In genomic region chr11:132846080-132846479, GRCh38 we compare ENCODE assay signal across 25 cellular contexts.
A peak's percentile ranks its signal among the peaks of the same experiment; 100 is the strongest.
DNase-seq lines count a peak whose midpoint lies in the region; FAIRE-seq and TF ChIP-seq lines count a peak whose summit lies in the region.
"Had no signal": no experiment of that assay in that cellular context is flagged by ENCODE, and none has a peak within 500 bp of the region (broad histone marks: within the 10 kb centered on the region; RNA-seq: fewer than 3 reads in every experiment).

No MANE protein-coding gene starts in this region.

- POLR2A ChIA-PET in H1 (lab: Charles Lee; ENCODE audit: partially characterized antibody): interaction anchor here (1.0 kb wide), 1 partner anchor 9 kb away, joined by 3 read pairs; no protein-coding TSS in a partner anchor
- POLR2A ChIA-PET in activated CD4-positive, alpha-beta memory T cell treated with anti-CD3 and anti-CD28 coated beads, Interleukin-2, amount 10 ng/mL, durations not matched to agents 7 days and 5 days (lab: Charles Lee): no interaction called here

- DNase-seq in DMS53 (lab: John Stamatoyannopoulos, UW): peak; percentile 14
- DNase-seq in DMS53 treated with DMSO at 0.1 percent for 48 hours (lab: John Stamatoyannopoulos, UW; ENCODE audit: unreplicated experiment): no peak
- peak; percentile 7 for DNase-seq in NB4 (ENCODE audit: low read depth)
- no peak for DNase-seq in H1 (ENCODE audit: low read depth in 1 of 2, low spot score in 2 of 2)
- no peak for DNase-seq in osteoblast (ENCODE audit: insufficient read length, low spot score, missing footprints)
- DNase-seq in esophagus muscularis mucosa (ENCODE audit: extremely low spot score): no peak
- no peak for DNase-seq in activated CD4-positive, alpha-beta memory T cell treated with anti-CD3 and anti-CD28 coated beads, Interleukin-2, amount 10 ng/mL, durations not matched to agents 7 days and 5 days
- DNase-seq in T-helper 9 cell: no peak
- DNase-seq: ACHN; BE2C; CD4-positive, CD25-positive, alpha-beta regulatory T cell; DMS153; GOT3; Kasumi-1; NCI-H1105 treated with DMSO at 0.1 percent for 48 hours; NCI-H146; NCI-H1930; NCI-H446; NCI-H524 treated with DMSO at 0.1 percent for 48 hours; Peyer's patch; SHP77 treated with DMSO at 0.1 percent for 48 hours had no signal

- H4K8ac ChIP-seq in H1 (ENCODE audit: extremely low read depth, insufficient read depth, low read length): no peak overlapping the region

- H3K27me3 ChIP-seq in H1 (replicated peaks in 1 of 4; ENCODE audit: control insufficient read depth in 3 of 4, extremely low read depth in 1 of 4, insufficient read depth in 3 of 4, low read length in 3 of 4): no peaks in the 10 kb centered on the region
- H3K27me3 ChIP-seq in osteoblast (ENCODE audit: insufficient read depth, low read length): no peaks in the 10 kb centered on the region
- H3K27me3 ChIP-seq in esophagus muscularis mucosa: no peaks in the 10 kb centered on the region
- H3K27me3 ChIP-seq: BE2C, Peyer's patch had no signal

- H3K23ac ChIP-seq in H1 (ENCODE audit: insufficient read length): no peak overlapping the region

- no peak overlapping the region for H3K27ac Mint-ChIP-seq in activated CD4-positive, alpha-beta memory T cell treated with anti-CD3 and anti-CD28 coated beads, Interleukin-2, amount 10 ng/mL, durations not matched to agents 7 days and 5 days
- H3K27ac Mint-ChIP-seq: CD4-positive, CD25-positive, alpha-beta regulatory T cell had no signal

- TF ChIP-seq RAD21 in H1 (IDR thresholded peaks at IDR 0.05 in 1 of 2, conservative IDR thresholded peaks at IDR 0.05 in 1 of 2; ENCODE audit: low read depth in 2 of 2, low read length in 2 of 2): peak; percentile 46 to 64

- no peak overlapping the region for H3K4me3 Mint-ChIP-seq in activated CD4-positive, alpha-beta memory T cell treated with anti-CD3 and anti-CD28 coated beads, Interleukin-2, amount 10 ng/mL, durations not matched to agents 7 days and 5 days
- H3K4me3 Mint-ChIP-seq: CD4-positive, CD25-positive, alpha-beta regulatory T cell had no signal

- H4K5ac ChIP-seq in H1 (ENCODE audit: insufficient read length, low read depth, low read length): no peak overlapping the region

- CTCF ChIA-PET in H1 (lab: Charles Lee; ENCODE audit: partially characterized antibody): interaction anchor here (1.0 to 2.4 kb wide), 3 partner anchors 11 to 95 kb away, joined by 3 to 13 read pairs (median 3); no protein-coding TSS in a partner anchor
- CTCF ChIA-PET in activated CD4-positive, alpha-beta memory T cell treated with anti-CD3 and anti-CD28 coated beads, Interleukin-2, amount 10 ng/mL, durations not matched to agents 7 days and 5 days (lab: Charles Lee): no interaction called here

- H3K9me3 Mint-ChIP-seq in activated CD4-positive, alpha-beta memory T cell treated with anti-CD3 and anti-CD28 coated beads, Interleukin-2, amount 10 ng/mL, durations not matched to agents 7 days and 5 days: peaks cover 2% of the 10 kb centered on the region

- H3K18ac ChIP-seq in H1 (ENCODE audit: extremely low read depth, low read length): no peak overlapping the region

- H3K9ac ChIP-seq in H1 (replicated peaks in 1 of 4; ENCODE audit: extremely low read depth in 1 of 4, low read depth in 3 of 4, low read length in 3 of 4): no peak overlapping the region

- no peak overlapping the region for H3K14ac ChIP-seq in H1 (ENCODE audit: insufficient read length)

- no peaks in the 10 kb centered on the region for H3K36me3 Mint-ChIP-seq in activated CD4-positive, alpha-beta memory T cell treated with anti-CD3 and anti-CD28 coated beads, Interleukin-2, amount 10 ng/mL, durations not matched to agents 7 days and 5 days (ENCODE audit: low read depth)
- H3K36me3 Mint-ChIP-seq: CD4-positive, CD25-positive, alpha-beta regulatory T cell had no signal

- H3K79me1 ChIP-seq in H1 (ENCODE audit: low read depth, low read length): no peaks in the 10 kb centered on the region

- no peak overlapping the region for H2BK5ac ChIP-seq in H1 (ENCODE audit: low read depth, low read length)

- H2BK120ac ChIP-seq in H1 (replicated peaks; ENCODE audit: low read depth, low read length): no peak overlapping the region

- no peak overlapping the region for H3K4ac ChIP-seq in H1 (replicated peaks; ENCODE audit: insufficient read length, low read depth, low read length)

- FAIRE-seq in H1 (lab: Jason Lieb, UNC): no peak
- FAIRE-seq: G401.6, HTR-8/SVneo, K562 had no signal

- H3K4me1 Mint-ChIP-seq in activated CD4-positive, alpha-beta memory T cell treated with anti-CD3 and anti-CD28 coated beads, Interleukin-2, amount 10 ng/mL, durations not matched to agents 7 days and 5 days: no peaks in the 10 kb centered on the region
- H3K4me1 Mint-ChIP-seq: CD4-positive, CD25-positive, alpha-beta regulatory T cell had no signal

- peaks cover 0 to 5% (median 0%) of the 10 kb centered on the region in 4 experiments; a peak in 4 of 7 replicates for H3K4me1 ChIP-seq in H1 (replicated peaks in 1 of 4; ENCODE audit: control insufficient read depth in 3 of 4, insufficient read depth in 4 of 4, low read length in 3 of 4)
- H3K4me1 ChIP-seq in osteoblast (ENCODE audit: insufficient read depth, low read length): peaks cover 14% of the 10 kb centered on the region
- no peaks in the 10 kb centered on the region for H3K4me1 ChIP-seq in esophagus muscularis mucosa
- H3K4me1 ChIP-seq: BE2C, Peyer's patch had no signal

- H3K4me3 ChIP-seq in NB4 (ENCODE audit: low read depth, low read length): no peak overlapping the region
- H3K4me3 ChIP-seq in H1 (ENCODE audit: extremely low read depth in 1 of 4, insufficient read depth in 2 of 4, low read depth in 3 of 4, low read length in 4 of 4): no peak overlapping the region
- H3K4me3 ChIP-seq in osteoblast (ENCODE audit: insufficient read depth, low read length): no peak overlapping the region
- no peak overlapping the region for H3K4me3 ChIP-seq in esophagus muscularis mucosa
- H3K4me3 ChIP-seq: K562, Peyer's patch had no signal

- H2AK5ac ChIP-seq in H1 (ENCODE audit: low read depth, low read length): no peak overlapping the region

- no peak overlapping the region for H2BK20ac ChIP-seq in H1 (ENCODE audit: low read length)

- no peak overlapping the region for H3K27ac ChIP-seq in H1 (ENCODE audit: low read depth, low read length)
- peak overlapping the region; percentile 47 for H3K27ac ChIP-seq in osteoblast (ENCODE audit: low read depth, low read length)
- H3K27ac ChIP-seq in esophagus muscularis mucosa (replicated peaks in 1 of 4): no peak overlapping the region
- H3K27ac ChIP-seq: 22Rv1, Peyer's patch had no signal

- H3K23me2 ChIP-seq in H1 (ENCODE audit: low read depth, low read length): no peaks in the 10 kb centered on the region

- no peaks in the 10 kb centered on the region for H3K79me2 ChIP-seq in H1 (ENCODE audit: control insufficient read depth in 1 of 2, insufficient read depth in 2 of 2, low read length in 2 of 2)
- no peaks in the 10 kb centered on the region for H3K79me2 ChIP-seq in osteoblast (ENCODE audit: insufficient read depth, low read length)

- H3K4me2 ChIP-seq in H1 (ENCODE audit: insufficient read depth in 1 of 2, low read depth in 2 of 2, low read length in 2 of 2) (no peak overlapping the region), osteoblast (ENCODE audit: insufficient read depth, low read length) (no peak overlapping the region)

- WGBS in H1 (ENCODE audit: extremely low coverage in 1 of 2, insufficient coverage in 1 of 2, insufficient read length in 1 of 2, insufficient replicate concordance in 2 of 2, low coverage in 1 of 2, low lambda C conversion rate in 2 of 2, missing lambda C conversion rate in 1 of 2), 2 experiments: 79% methylated on average over 4 of the region's 4 CpGs; no CpG with 5 or more reads in 1 of the 2 experiments
- WGBS in esophagus muscularis mucosa: 94% methylated on average over 4 of the region's 4 CpGs

- H4K20me1 ChIP-seq in H1 (replicated peaks in 1 of 2; ENCODE audit: control insufficient read depth in 1 of 2, insufficient read depth in 2 of 2, low read length in 2 of 2) (no peaks in the 10 kb centered on the region), osteoblast (ENCODE audit: insufficient read depth, low read length) (no peaks in the 10 kb centered on the region)

- TF ChIP-seq POLR2A in NB4 (IDR thresholded peaks at IDR 0.05; ENCODE audit: extremely low read depth, insufficient read length): no peak
- TF ChIP-seq POLR2A in H1 (IDR thresholded peaks at IDR 0.05; ENCODE audit: control extremely low read depth in 1 of 2, low read depth in 2 of 2, low read length in 2 of 2): no peak
- TF ChIP-seq POLR2A in esophagus muscularis mucosa (IDR thresholded peaks at IDR 0.05; ENCODE audit: low read depth): no peak

- no peak overlapping the region for H3K56ac ChIP-seq in H1 (replicated peaks; ENCODE audit: insufficient read length, low read depth, low read length)

- no peak overlapping the region for H2BK15ac ChIP-seq in H1 (ENCODE audit: low read length)

- no peaks in the 10 kb centered on the region for H3K27me3 Mint-ChIP-seq in activated CD4-positive, alpha-beta memory T cell treated with anti-CD3 and anti-CD28 coated beads, Interleukin-2, amount 10 ng/mL, durations not matched to agents 7 days and 5 days
- H3K27me3 Mint-ChIP-seq: CD4-positive, CD25-positive, alpha-beta regulatory T cell had no signal

- no peaks in the 10 kb centered on the region for H3K9me3 ChIP-seq in H1 (ENCODE audit: insufficient read depth in 2 of 2, low read depth in 1 of 2, low read length in 1 of 2)
- H3K9me3 ChIP-seq in osteoblast (ENCODE audit: low read depth, low read length): no peaks in the 10 kb centered on the region
- no peaks in the 10 kb centered on the region for H3K9me3 ChIP-seq in esophagus muscularis mucosa
- H3K9me3 ChIP-seq: BE2C, Peyer's patch had no signal

- H4K91ac ChIP-seq in H1 (replicated peaks; ENCODE audit: insufficient read length, low read length): no peak overlapping the region

- no peak overlapping the region for H2AFZ ChIP-seq in H1 (ENCODE audit: low read length)
- no peak overlapping the region for H2AFZ ChIP-seq in osteoblast (ENCODE audit: low read length)

- H2BK12ac ChIP-seq in H1 (ENCODE audit: low read depth, low read length): no peak overlapping the region

- no peaks in the 10 kb centered on the region for H3K36me3 ChIP-seq in H1 (ENCODE audit: control insufficient read depth in 2 of 4, insufficient read depth in 4 of 4, low read length in 3 of 4)
- H3K36me3 ChIP-seq in osteoblast (ENCODE audit: insufficient read depth, low read length): no peaks in the 10 kb centered on the region
- no peaks in the 10 kb centered on the region for H3K36me3 ChIP-seq in esophagus muscularis mucosa
- H3K36me3 ChIP-seq: BE2C, Peyer's patch had no signal

- intact Hi-C loops in esophagus muscularis mucosa (cut with DNase I): no loop called here

- TF ChIP-seq EP300 in H1 (IDR thresholded peaks at IDR 0.05; ENCODE audit: borderline replicate concordance in 1 of 2, low read depth in 2 of 2, low read length in 2 of 2) (no peak), esophagus muscularis mucosa (IDR thresholded peaks at IDR 0.05) (no peak)

- TF ChIP-seq CTCF in NB4 (IDR thresholded peaks at IDR 0.05; ENCODE audit: low read depth, low read length) (peak; percentile 3), H1 (IDR thresholded peaks at IDR 0.05; ENCODE audit: control extremely low read depth in 1 of 3, insufficient read depth in 1 of 3, low read depth in 1 of 3, low read length in 3 of 3) (peak in 2 of 3 experiments; percentile 24 to 34; a peak in 2 of 4 replicates), osteoblast (IDR thresholded peaks at IDR 0.05; ENCODE audit: extremely low read depth, low read depth, low read length) (no peak), esophagus muscularis mucosa (IDR thresholded peaks at IDR 0.05) (no peak)

Comparison
In these comparisons a context has a peak if more than half of its experiments do, and no peak if none do; other contexts are left out.
1. DNase-seq: peak in DMS53 (single experiment) and NB4 (single experiment); none in DMS53 treated with DMSO at 0.1 percent for 48 hours (single experiment), H1 (0 of 2), osteoblast (single experiment), esophagus muscularis mucosa (single experiment), activated CD4-positive, alpha-beta memory T cell treated with anti-CD3 and anti-CD28 coated beads, Interleukin-2, amount 10 ng/mL, durations not matched to agents 7 days and 5 days (single experiment) and T-helper 9 cell (single experiment).
2. CTCF ChIP-seq: peak in NB4 (single experiment) and H1 (2 of 3); none in osteoblast (single experiment) and esophagus muscularis mucosa (0 of 3).